17 cellular contexts compared by ENCODE assay signal in the genomic region with DNA sequence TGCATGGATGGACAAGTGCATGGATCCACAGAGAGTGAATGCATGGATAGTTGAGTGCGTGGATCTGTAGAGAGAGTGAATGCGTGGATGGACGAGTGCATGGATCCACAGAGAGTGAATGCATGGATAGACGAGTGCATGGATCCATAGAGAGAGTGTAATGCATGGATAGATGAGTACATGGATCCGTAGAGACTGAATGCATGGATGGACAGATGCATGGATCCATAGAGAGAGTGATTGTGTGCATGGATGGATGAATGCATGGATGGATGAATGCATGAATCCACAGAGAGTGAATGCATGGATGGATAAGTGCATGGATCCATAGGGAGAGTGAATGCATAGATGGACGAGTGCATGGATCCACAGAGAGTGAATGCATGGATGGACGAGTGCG.
A peak's percentile ranks its signal among the peaks of the same experiment; 100 is the strongest.
DNase-seq lines count a peak whose midpoint lies in the region; ATAC-seq, FAIRE-seq and TF ChIP-seq lines count a peak whose summit lies in the region.
"Had no signal": no experiment of that assay in that cellular context is flagged by ENCODE, and none has a peak within 500 bp of the region (broad histone marks: within the 10 kb centered on the region; RNA-seq: fewer than 3 reads in every experiment).

No MANE protein-coding gene starts in this region.

- no peak overlapping the region for H3K4me2 ChIP-seq in astrocyte (ENCODE audit: low read length)
- no peak overlapping the region for H3K4me2 ChIP-seq in neuronal stem cell (ENCODE audit: insufficient read depth, low read length, poor library complexity, severe bottlenecking)
- H3K4me2 ChIP-seq: GM23338 had no signal

- no peak for DNase-seq in astrocyte (ENCODE audit: low read depth)
- DNase-seq in neuronal stem cell (ENCODE audit: low spot score) = no peak
- no peak for DNase-seq in aorta
- no peak for DNase-seq in KG1 (lab: John Stamatoyannopoulos, UW)
- DNase-seq in HAP-1 (ENCODE audit: low spot score in 2 of 2) = no peak
- DNase-seq: C1 segment of cervical spinal cord; Caco-2; CD8-positive, alpha-beta T cell; DMS153; DND-41; HCEC 1CT had no signal

- no peaks in the 10 kb centered on the region for H3K9me3 ChIP-seq in astrocyte (ENCODE audit: insufficient read depth, low read depth, low read length)
- peaks cover 0 to 4% of the 10 kb centered on the region in 2 donors for H3K9me3 ChIP-seq in neuronal stem cell (replicated peaks in 1 of 2; ENCODE audit: control insufficient read depth in 2 of 2, insufficient read depth in 1 of 2, low read depth in 1 of 2, low read length in 2 of 2)
- peaks cover 1% of the 10 kb centered on the region for H3K9me3 ChIP-seq in aorta (ENCODE audit: control insufficient read depth, low read length)
- no peaks in the 10 kb centered on the region for H3K9me3 ChIP-seq in HAP-1
- H3K9me3 ChIP-seq: Caco-2 had no signal

- H4K8ac ChIP-seq in neuronal stem cell (ENCODE audit: low read depth, low read length) = no peak overlapping the region

- no peak overlapping the region for H3K9ac ChIP-seq in astrocyte (ENCODE audit: low read length)
- H3K9ac ChIP-seq in neuronal stem cell (ENCODE audit: low read depth, low read length, poor library complexity) = peak overlapping the region; percentile 60

- no peak overlapping the region for H2BK5ac ChIP-seq in neuronal stem cell (ENCODE audit: low read length)

- H3K4me3 ChIP-seq in astrocyte (ENCODE audit: insufficient read depth, low read depth, low read length) (no peak overlapping the region), neuronal stem cell (ENCODE audit: low read length in 2 of 2) (no peak overlapping the region), aorta (ENCODE audit: low read length in 2 of 2) (no peak overlapping the region), HAP-1 (no peak overlapping the region)
- H3K4me3 ChIP-seq: GM23338 had no signal

- H3K36me3 ChIP-seq in astrocyte (ENCODE audit: insufficient read depth, low read length) = no peaks in the 10 kb centered on the region
- no peaks in the 10 kb centered on the region for H3K36me3 ChIP-seq in neuronal stem cell (replicated peaks in 1 of 2; ENCODE audit: control insufficient read depth in 2 of 2, insufficient read depth in 2 of 2, low read length in 2 of 2)
- H3K36me3 ChIP-seq in aorta (ENCODE audit: control insufficient read depth in 1 of 2, insufficient read depth in 2 of 2, low read length in 1 of 2) = no peaks in the 10 kb centered on the region
- H3K36me3 ChIP-seq in HAP-1 (replicated peaks) = no peaks in the 10 kb centered on the region

- no peaks in the 10 kb centered on the region for H3K9me3 Mint-ChIP-seq in astrocyte (ENCODE audit: unreplicated experiment)
- H3K9me3 Mint-ChIP-seq: CD8-positive, alpha-beta T cell; GM23338 had no signal

- no peak for TF ChIP-seq CTCF in astrocyte (IDR thresholded peaks at IDR 0.05; ENCODE audit: insufficient read depth, low read depth, low read length)

- intact Hi-C loops in aorta (cut with DNase I) = no loop called here

- peaks cover 28% of the 10 kb centered on the region for H3K27me3 Mint-ChIP-seq in astrocyte (ENCODE audit: low read depth, unreplicated experiment)

- no peak overlapping the region for H4K91ac ChIP-seq in neuronal stem cell (ENCODE audit: low read depth, low read length, poor library complexity)

- H3K79me2 ChIP-seq in astrocyte (ENCODE audit: insufficient read depth, low read length) = no peaks in the 10 kb centered on the region

- no peaks in the 10 kb centered on the region for H3K79me1 ChIP-seq in neuronal stem cell (ENCODE audit: low read depth, low read length)

- no peak overlapping the region for H3K14ac ChIP-seq in neuronal stem cell (ENCODE audit: low read length)

- no peaks in the 10 kb centered on the region for H3K4me1 Mint-ChIP-seq in astrocyte (ENCODE audit: low read depth, unreplicated experiment)
- H3K4me1 Mint-ChIP-seq: GM23338 had no signal

- no peak overlapping the region for H3K4ac ChIP-seq in neuronal stem cell (ENCODE audit: low read length)

- peaks cover 8% of the 10 kb centered on the region for H4K20me1 ChIP-seq in astrocyte (ENCODE audit: insufficient read depth, low read length)

- ATAC-seq in esophagus mucosa (peak; percentile 29), aorta (ENCODE audit: low FRiP score) (peak; percentile 52), GM19452 (IDR thresholded peaks at IDR 0.05; ENCODE audit: unreplicated experiment) (no peak), GM19023 (IDR thresholded peaks at IDR 0.05; ENCODE audit: unreplicated experiment) (no peak)
- ATAC-seq: CD8-positive, alpha-beta T cell; GM23338 had no signal

- peak; percentile 58 for FAIRE-seq in astrocyte (lab: Jason Lieb, UNC)
- FAIRE-seq: G401.6, H54 had no signal

- H2AFZ ChIP-seq in astrocyte (ENCODE audit: low read depth, low read length) = no peak overlapping the region
- H2AFZ ChIP-seq in neuronal stem cell (ENCODE audit: low read length) = no peak overlapping the region
- H2AFZ ChIP-seq: GM23338 had no signal

- H3K27ac Mint-ChIP-seq in astrocyte (ENCODE audit: unreplicated experiment) = no peak overlapping the region
- H3K27ac Mint-ChIP-seq: CD8-positive, alpha-beta T cell; GM23338 had no signal

- no peak overlapping the region for H2BK15ac ChIP-seq in neuronal stem cell (ENCODE audit: low read length)

- H3K4me1 ChIP-seq in astrocyte (ENCODE audit: insufficient read depth, low read length) = no peaks in the 10 kb centered on the region
- no peaks in the 10 kb centered on the region for H3K4me1 ChIP-seq in neuronal stem cell (ENCODE audit: control insufficient read depth in 2 of 2, insufficient read depth in 1 of 2, low read depth in 1 of 2, low read length in 2 of 2)
- H3K4me1 ChIP-seq in aorta (ENCODE audit: control insufficient read depth in 1 of 2, insufficient read depth in 2 of 2, low read length in 2 of 2) = no peaks in the 10 kb centered on the region
- no peaks in the 10 kb centered on the region for H3K4me1 ChIP-seq in HAP-1

- no peak overlapping the region for H2AK5ac ChIP-seq in neuronal stem cell (ENCODE audit: low read depth, low read length)

- H3K18ac ChIP-seq in neuronal stem cell (ENCODE audit: low read length) = no peak overlapping the region

- WGBS in neuronal stem cell (ENCODE audit: extremely low coverage in 2 of 2, insufficient read length in 2 of 2, insufficient replicate concordance in 1 of 2), 2 donors = no CpG with 5 or more reads among the region's 8 CpGs
- WGBS in aorta, 2 donors = 64 to 79% methylated on average over 8 of the region's 8 CpGs

- H3K27me3 ChIP-seq in astrocyte (ENCODE audit: insufficient read depth, low read length) = no peaks in the 10 kb centered on the region
- peaks cover 0 to 4% (median 2%) of the 10 kb centered on the region in 3 experiments for H3K27me3 ChIP-seq in neuronal stem cell (ENCODE audit: control insufficient read depth in 3 of 3, insufficient read depth in 3 of 3, low read depth in 1 of 3, low read length in 3 of 3)
- no peaks in the 10 kb centered on the region for H3K27me3 ChIP-seq in aorta (ENCODE audit: control insufficient read depth in 1 of 2, insufficient read depth in 2 of 2, low read length in 1 of 2)
- peaks cover 5% of the 10 kb centered on the region; the same call in 1 of the 2 replicates for H3K27me3 ChIP-seq in HAP-1 (ENCODE audit: low read depth)

- no peak overlapping the region for H2BK120ac ChIP-seq in neuronal stem cell (ENCODE audit: low read depth, low read length)

- in situ Hi-C loops in HAP-1 (cut with MboI; ENCODE audit: low sequenced_read_pairs) = no loop called here

- H3K36me3 Mint-ChIP-seq in astrocyte (ENCODE audit: low read depth, unreplicated experiment) = no peaks in the 10 kb centered on the region
- H3K36me3 Mint-ChIP-seq: CD8-positive, alpha-beta T cell had no signal

- H3K27ac ChIP-seq in astrocyte (ENCODE audit: low read depth, low read length) (no peak overlapping the region), neuronal stem cell (replicated peaks; ENCODE audit: low read length) (no peak overlapping the region), aorta (ENCODE audit: low read depth in 1 of 2, low read length in 2 of 2) (no peak overlapping the region)

- H2BK12ac ChIP-seq in neuronal stem cell (ENCODE audit: low read length) = no peak overlapping the region

- no peak overlapping the region for H3K23ac ChIP-seq in neuronal stem cell (ENCODE audit: low read depth, low read length, poor library complexity)

- H3K4me3 Mint-ChIP-seq in astrocyte (ENCODE audit: unreplicated experiment) = no peak overlapping the region
- H3K4me3 Mint-ChIP-seq: CD8-positive, alpha-beta T cell; GM23338 had no signal

Comparison
In these comparisons a context has a peak if more than half of its experiments do, and no peak if none do; other contexts are left out.
1. ATAC-seq: peak in esophagus mucosa (single experiment) and aorta (single experiment); none in GM19452 (single experiment) and GM19023 (single experiment).